ENCODE assay signal across 21 cellular contexts in the genomic region with DNA sequence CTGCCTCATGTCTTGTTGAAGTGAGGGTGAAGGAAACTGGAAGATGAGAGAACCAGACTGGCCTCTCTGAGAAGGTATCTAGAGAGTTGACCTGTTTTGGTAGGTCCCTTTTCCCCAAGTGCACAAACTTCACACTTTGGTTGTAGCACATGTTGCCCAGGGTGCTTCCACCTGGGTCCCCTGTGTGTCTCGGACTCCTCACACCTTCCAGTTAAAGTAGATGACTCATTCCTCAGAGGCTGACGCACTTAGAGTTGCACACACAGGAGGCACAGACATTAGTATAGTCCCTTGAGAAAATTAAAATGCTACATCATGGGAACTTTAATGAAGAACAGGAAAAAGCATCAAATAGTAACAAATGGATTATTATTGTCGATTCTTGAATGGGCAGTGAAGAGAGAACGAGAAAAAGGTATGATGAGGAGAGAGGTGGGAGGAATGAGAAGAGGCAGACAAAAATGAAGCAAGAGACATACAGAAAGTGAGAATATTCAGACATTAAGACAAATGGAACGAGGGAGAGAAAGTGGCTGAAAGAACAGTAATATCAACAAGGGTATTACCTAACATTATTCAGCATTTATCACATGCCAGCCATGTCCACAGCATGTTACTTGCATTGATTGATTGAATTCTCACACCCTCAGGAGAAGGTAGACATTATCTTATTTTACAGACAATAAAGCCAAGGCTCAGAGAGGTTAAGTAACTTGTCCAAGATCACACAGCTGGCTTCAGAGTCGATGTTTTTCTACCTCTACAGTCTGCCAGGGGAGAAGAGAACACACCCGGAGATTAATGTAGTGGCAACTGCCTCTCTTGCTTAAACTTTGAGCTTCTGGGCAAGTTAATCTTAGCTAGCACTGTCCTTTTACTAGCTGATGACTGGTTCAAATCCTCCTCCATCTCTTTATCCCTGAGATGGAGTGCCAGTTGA.
A peak's percentile ranks its signal among the peaks of the same experiment; 100 is the strongest.
DNase-seq lines count a peak whose midpoint lies in the region; ATAC-seq, FAIRE-seq and TF ChIP-seq lines count a peak whose summit lies in the region.
"Had no signal": no experiment of that assay in that cellular context is flagged by ENCODE, and none has a peak within 500 bp of the region (broad histone marks: within the 10 kb centered on the region; RNA-seq: fewer than 3 reads in every experiment).

No MANE protein-coding gene starts in this region.

- H2AFZ ChIP-seq in trophoblast cell (ENCODE audit: insufficient read depth, low read length, poor library complexity) = no peak overlapping the region

- H3K79me2 ChIP-seq in trophoblast cell (ENCODE audit: control insufficient read depth, insufficient read depth, low read length, poor library complexity) = peaks cover 2% of the 10 kb centered on the region

- H2BK5ac ChIP-seq in trophoblast cell (ENCODE audit: low read depth, low read length, poor library complexity) = peak overlapping the region; percentile 62

- H3K14ac ChIP-seq in trophoblast cell (ENCODE audit: low read length) = peak overlapping the region; percentile 2

- DNase-seq in GM18507 (ENCODE audit: extremely low spot score, insufficient read length, low read depth) = no peak
- peak; percentile 4 for DNase-seq in SK-MEL-5 (ENCODE audit: low read depth, low spot score)
- DNase-seq in trophoblast cell = peak; percentile 56 to 63
- DNase-seq in NCI-H510A (lab: John Stamatoyannopoulos, UW) = no peak
- DNase-seq in GM13976 (ENCODE audit: low spot score) = no peak
- DNase-seq in ecto neural progenitor cell (ENCODE audit: low spot score) = no peak
- DNase-seq: activated CD4-positive, alpha-beta T cell treated with anti-CD3 and anti-CD28 coated beads for 4 hours; activated CD8-positive, alpha-beta memory T cell treated with anti-CD3 and anti-CD28 coated beads for 24 hours; activated naive CD4-positive, alpha-beta T cell treated with anti-CD3 and anti-CD28 coated beads for 36 hours; activated T-cell treated with anti-CD3 and anti-CD28 coated beads, Interleukin-2, amount 50 U/mL, for 4 hours; amniotic stem cell; CD4-positive, CD25-positive, alpha-beta regulatory T cell; EL; kidney glomerular epithelial cell; mammary epithelial cell; MM.1S; NCI-H1436; NCI-H2107; stimulated activated naive CD4-positive, alpha-beta T cell treated with Interleukin-2 at 50 U/mL for 16 hours had no signal

- H3K4me3 ChIP-seq in trophoblast cell (ENCODE audit: low read depth, low read length) = no peak overlapping the region

- no peak overlapping the region for H2BK120ac ChIP-seq in trophoblast cell (ENCODE audit: insufficient read depth, low read length, poor library complexity)

- peak overlapping the region; percentile 21 for H3K27ac ChIP-seq in trophoblast cell (ENCODE audit: low read depth, low read length)

- peaks cover 6 to 8% of the 10 kb centered on the region in 2 experiments for H3K36me3 ChIP-seq in trophoblast cell (ENCODE audit: control insufficient read depth in 1 of 2, insufficient read depth in 2 of 2, low read length in 2 of 2)

- no peak overlapping the region for H3K9ac ChIP-seq in trophoblast cell (ENCODE audit: low read length)

- no peak overlapping the region for H3K23ac ChIP-seq in trophoblast cell (ENCODE audit: low read length)

- no peak for TF ChIP-seq CTCF in GM13976 (IDR thresholded peaks at IDR 0.05; ENCODE audit: borderline replicate concordance, control extremely low read depth, extremely low read depth, insufficient read depth, missing control alignments)

- no peak overlapping the region for H2BK12ac ChIP-seq in trophoblast cell (ENCODE audit: low read length)

- peaks cover 14 to 15% of the 10 kb centered on the region in 2 experiments for H3K4me1 ChIP-seq in trophoblast cell (ENCODE audit: control insufficient read depth in 1 of 2, insufficient read depth in 2 of 2, low read length in 2 of 2)

- H2AK5ac ChIP-seq in trophoblast cell (ENCODE audit: low read length) = no peak overlapping the region

- H3K27me3 ChIP-seq in trophoblast cell (ENCODE audit: insufficient read depth, low read length) = no peaks in the 10 kb centered on the region

- H4K8ac ChIP-seq in trophoblast cell (ENCODE audit: low read depth, low read length) = no peak overlapping the region

- WGBS in trophoblast cell (ENCODE audit: extremely low coverage, insufficient coverage, insufficient read length) = 100% methylated on average over 2 of the region's 7 CpGs

- H4K91ac ChIP-seq in trophoblast cell (ENCODE audit: low read depth, low read length) = peak overlapping the region; percentile 64

- H3K9me3 ChIP-seq in trophoblast cell (ENCODE audit: insufficient read depth, low read depth, low read length) = no peaks in the 10 kb centered on the region

- H3K18ac ChIP-seq in trophoblast cell (ENCODE audit: low read length) = no peak overlapping the region

- peak; percentile 55 for ATAC-seq in GM19351 (IDR thresholded peaks at IDR 0.05; ENCODE audit: unreplicated experiment)
- ATAC-seq: activated T-cell treated with anti-CD3 and anti-CD28 coated beads, Interleukin-2, amount 50 U/mL, for 4 hours; sciatic nerve had no signal

- no peak overlapping the region for H3K4me2 ChIP-seq in trophoblast cell (ENCODE audit: low read length)

- in situ Hi-C loops in SK-MEL-5 (cut with HindIII; ENCODE audit: low pct_unique_long_range_greater_than_20kb, low sequenced_read_pairs) = no loop called here
- in situ Hi-C loops in GM13976 (cut with MboI; ENCODE audit: low sequenced_read_pairs, unreplicated experiment) = no loop called here

- peak; percentile 89 for FAIRE-seq in GM18507 (lab: Jason Lieb, UNC)

- no peak overlapping the region for H3K4ac ChIP-seq in trophoblast cell (ENCODE audit: low read depth, low read length)

- no peak overlapping the region for H4K12ac ChIP-seq in trophoblast cell (ENCODE audit: low read depth, low read length)

- H3K79me1 ChIP-seq in trophoblast cell (ENCODE audit: low read length) = peaks cover 10% of the 10 kb centered on the region

Comparison
In these comparisons a context has a peak if more than half of its experiments do, and no peak if none do; other contexts are left out.
1. DNase-seq: peak in SK-MEL-5 (single experiment) and trophoblast cell (2 of 2); none in GM18507 (single experiment), NCI-H510A (single experiment), GM13976 (single experiment) and ecto neural progenitor cell (single experiment).